1 cellular context compared by ENCODE assay signal in genomic region chr17:75722076-75722475, GRCh38.
TF ChIP-seq lines count a peak whose summit lies in the region.

No MANE protein-coding gene starts in this region.

TF ChIP-seq in H1, 55 proteins besides CTCF, POLR2A, EP300 and RAD21:
- TF ChIP-seq MAFK (IDR thresholded peaks at IDR 0.05; ENCODE audit: low read depth, low read length): no peak
- no peak for TF ChIP-seq NRF1 (IDR thresholded peaks at IDR 0.05; ENCODE audit: low read depth, low read length)
- no peak for TF ChIP-seq RXRA (IDR thresholded peaks at IDR 0.05; ENCODE audit: insufficient read depth, low read depth, low read length)
- TF ChIP-seq CHD1 (IDR thresholded peaks at IDR 0.05; ENCODE audit: low read depth, low read length): no peak
- TF ChIP-seq SP1 (IDR thresholded peaks at IDR 0.05; ENCODE audit: low read depth, low read length): no peak
- TF ChIP-seq TBP (IDR thresholded peaks at IDR 0.05; ENCODE audit: low read depth, low read length): no peak
- no peak for TF ChIP-seq RNF2 (IDR thresholded peaks at IDR 0.05; ENCODE audit: borderline replicate concordance, low read depth, low read length, missing control alignments, poor library complexity, severe bottlenecking)
TF ChIP-seq in H1: peak in this region for 0.
